2 cellular contexts compared by ENCODE assay signal in the genomic region with DNA sequence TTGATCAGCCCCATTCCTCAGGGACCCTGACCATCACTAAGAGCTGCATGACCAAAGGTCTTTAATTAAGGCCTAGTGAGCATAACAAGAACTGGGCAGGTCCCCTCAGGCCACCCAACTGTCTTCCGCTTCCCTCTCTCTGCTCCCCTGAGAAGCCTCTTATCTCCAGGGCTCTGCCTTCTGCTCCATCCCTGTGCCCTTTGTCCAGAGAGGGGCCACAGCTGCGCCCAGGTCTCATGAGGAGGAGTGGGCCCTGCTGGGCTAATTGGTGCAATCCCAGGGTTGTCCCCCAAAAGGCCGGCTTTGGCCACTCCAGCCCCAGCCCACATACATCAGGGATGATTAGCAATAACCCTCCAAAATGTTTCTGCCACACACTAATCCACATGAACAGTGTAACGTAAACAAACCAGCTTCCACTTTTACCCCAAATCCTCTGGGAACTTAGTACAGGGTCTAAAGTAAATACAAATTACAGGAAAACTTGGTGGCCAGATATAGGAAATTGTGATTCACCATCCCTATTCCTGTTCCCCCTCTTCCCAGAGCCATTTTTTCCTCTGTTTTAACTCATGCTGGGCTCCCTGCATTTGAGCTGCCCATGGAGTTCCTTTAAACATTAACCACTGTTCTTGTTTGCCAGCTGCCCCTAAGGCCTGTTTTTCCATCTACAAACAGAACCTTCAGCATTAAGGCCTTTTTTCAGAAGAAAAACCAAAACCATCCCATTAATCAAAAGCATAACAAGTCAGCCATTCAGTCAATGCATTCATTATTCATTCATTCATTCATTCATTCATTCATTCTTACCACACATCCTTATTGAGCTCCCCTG.
A peak's percentile ranks its signal among the peaks of the same experiment; 100 is the strongest.
TF ChIP-seq lines count a peak whose summit lies in the region.

No MANE protein-coding gene starts in this region.

TF ChIP-seq in endothelial cell of umbilical vein, 7 proteins besides CTCF, POLR2A, EP300 and RAD21:
- TF ChIP-seq JUN (IDR thresholded peaks at IDR 0.05; ENCODE audit: borderline replicate concordance, insufficient read depth, insufficient read length, low read depth) (no peak), EZH2 (IDR thresholded peaks at IDR 0.05; ENCODE audit: borderline replicate concordance, low read depth, low read length, severe bottlenecking) (no peak), FOS (IDR thresholded peaks at IDR 0.05; ENCODE audit: borderline replicate concordance, insufficient read depth, low read length) (peak; percentile 78), POLR2AphosphoS5 (IDR thresholded peaks at IDR 0.05; ENCODE audit: insufficient read depth, low read depth, low read length) (no peak), MYC (IDR thresholded peaks at IDR 0.05; ENCODE audit: low read depth, low read length) (no peak)
- TF ChIP-seq, protein P1, sequence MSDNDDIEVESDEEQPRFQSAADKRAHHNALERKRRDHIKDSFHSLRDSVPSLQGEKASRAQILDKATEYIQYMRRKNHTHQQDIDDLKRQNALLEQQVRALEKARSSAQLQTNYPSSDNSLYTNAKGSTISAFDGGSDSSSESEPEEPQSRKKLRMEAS (IDR thresholded peaks at IDR 0.05; ENCODE audit: insufficient read depth, insufficient read length) = no peak

TF ChIP-seq in HepG2, 621 proteins besides CTCF, POLR2A, EP300 and RAD21 (continues in another document):
- TF ChIP-seq ZKSCAN1 (IDR thresholded peaks at IDR 0.05; ENCODE audit: low read length) (no peak), ZNF24 (IDR thresholded peaks at IDR 0.05) (peak; percentile 89), HDAC1 (CRISPR knock-in tag; IDR thresholded peaks at IDR 0.05) (peak; percentile 19; the same call in 1 of the 2 replicates), ZMYM4 (CRISPR knock-in tag; IDR thresholded peaks at IDR 0.05) (0 out of 2 replicates have a peak, but pooled peaks have one; percentile 13), KLF15 (CRISPR knock-in tag; IDR thresholded peaks at IDR 0.05; ENCODE audit: borderline replicate concordance) (no peak), CEBPG (CRISPR knock-in tag; IDR thresholded peaks at IDR 0.05) (peak; percentile 12; the same call in 1 of the 2 replicates), ZBTB8A (CRISPR knock-in tag; IDR thresholded peaks at IDR 0.05; ENCODE audit: borderline replicate concordance, low read depth) (no peak), CENPT (CRISPR knock-in tag; IDR thresholded peaks at IDR 0.05; ENCODE audit: low read depth) (no peak)
- TF ChIP-seq, protein P2, sequence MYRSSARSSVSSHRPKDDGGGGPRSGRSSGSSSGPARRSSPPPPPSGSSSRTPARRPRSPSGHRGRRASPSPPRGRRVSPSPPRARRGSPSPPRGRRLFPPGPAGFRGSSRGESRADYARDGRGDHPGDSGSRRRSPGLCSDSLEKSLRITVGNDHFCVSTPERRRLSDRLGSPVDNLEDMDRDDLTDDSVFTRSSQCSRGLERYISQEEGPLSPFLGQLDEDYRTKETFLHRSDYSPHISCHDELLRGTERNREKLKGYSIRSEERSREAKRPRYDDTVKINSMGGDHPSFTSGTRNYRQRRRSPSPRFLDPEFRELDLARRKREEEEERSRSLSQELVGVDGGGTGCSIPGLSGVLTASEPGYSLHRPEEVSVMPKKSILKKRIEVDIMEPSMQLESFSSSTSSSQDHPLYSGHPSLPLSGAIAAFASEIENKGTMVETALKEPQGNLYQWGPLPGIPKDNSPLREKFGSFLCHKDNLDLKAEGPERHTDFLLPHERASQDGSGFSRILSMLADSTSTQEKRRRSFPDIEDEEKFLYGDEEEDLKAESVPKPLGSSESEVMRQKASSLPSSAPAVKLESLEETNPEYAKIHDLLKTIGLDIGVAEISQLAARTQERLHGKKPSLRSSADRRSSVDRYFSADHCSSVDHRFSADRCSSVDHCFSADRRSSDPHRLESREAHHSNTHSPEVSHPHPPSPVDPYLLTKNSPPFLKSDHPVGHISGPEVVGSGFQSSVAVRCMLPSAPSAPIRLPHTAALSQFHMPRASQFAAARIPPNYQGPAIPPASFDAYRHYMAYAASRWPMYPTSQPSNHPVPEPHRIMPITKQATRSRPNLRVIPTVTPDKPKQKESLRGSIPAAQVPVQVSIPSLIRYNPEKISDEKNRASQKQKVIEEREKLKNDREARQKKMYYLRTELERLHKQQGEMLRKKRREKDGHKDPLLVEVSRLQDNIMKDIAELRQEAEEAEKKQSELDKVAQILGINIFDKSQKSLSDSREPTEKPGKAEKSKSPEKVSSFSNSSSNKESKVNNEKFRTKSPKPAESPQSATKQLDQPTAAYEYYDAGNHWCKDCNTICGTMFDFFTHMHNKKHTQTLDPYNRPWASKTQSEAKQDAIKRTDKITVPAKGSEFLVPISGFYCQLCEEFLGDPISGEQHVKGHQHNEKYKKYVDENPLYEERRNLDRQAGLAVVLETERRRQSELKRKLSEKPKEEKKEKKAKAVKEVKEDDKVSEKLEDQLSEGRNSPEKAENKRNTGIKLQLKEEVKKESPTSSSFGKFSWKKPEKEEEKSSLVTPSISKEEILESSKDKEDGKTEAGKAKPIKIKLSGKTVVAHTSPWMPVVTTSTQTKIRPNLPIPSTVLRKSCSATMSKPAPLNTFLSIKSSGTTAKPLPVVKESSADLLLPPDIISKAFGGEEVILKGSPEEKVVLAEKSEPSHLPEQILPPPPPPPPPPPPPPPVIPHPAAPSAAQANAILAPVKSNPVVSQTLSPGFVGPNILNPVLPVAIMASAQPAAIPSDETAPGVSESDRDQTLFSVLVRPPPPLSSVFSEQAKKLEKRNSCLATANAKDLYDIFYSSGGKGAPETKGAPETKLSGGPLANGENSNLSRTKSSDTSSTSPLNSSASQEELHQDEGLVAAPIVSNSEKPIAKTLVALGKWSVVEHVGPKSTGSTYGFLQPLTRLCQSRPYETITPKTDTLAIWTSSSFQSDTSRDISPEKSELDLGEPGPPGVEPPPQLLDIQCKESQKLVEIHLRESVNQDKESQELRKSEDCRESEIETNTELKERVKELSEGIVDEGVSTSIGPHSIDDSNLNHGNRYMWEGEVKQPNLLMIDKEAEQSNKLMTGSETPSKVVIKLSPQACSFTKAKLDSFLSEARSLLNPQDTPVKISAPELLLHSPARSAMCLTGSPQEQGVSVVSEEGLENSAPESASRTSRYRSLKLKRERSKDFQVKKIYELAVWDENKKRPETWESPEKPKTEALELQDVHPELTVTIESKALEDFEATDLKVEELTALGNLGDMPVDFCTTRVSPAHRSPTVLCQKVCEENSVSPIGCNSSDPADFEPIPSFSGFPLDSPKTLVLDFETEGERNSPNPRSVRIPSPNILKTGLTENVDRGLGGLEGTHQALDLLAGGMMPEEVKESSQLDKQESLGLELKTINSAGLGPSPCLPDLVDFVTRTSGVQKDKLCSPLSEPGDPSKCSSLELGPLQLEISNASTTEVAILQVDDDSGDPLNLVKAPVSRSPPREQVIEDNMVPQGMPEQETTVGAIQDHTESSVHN (CRISPR knock-in tag; IDR thresholded peaks at IDR 0.05) = no peak
- TF ChIP-seq, protein P3, sequence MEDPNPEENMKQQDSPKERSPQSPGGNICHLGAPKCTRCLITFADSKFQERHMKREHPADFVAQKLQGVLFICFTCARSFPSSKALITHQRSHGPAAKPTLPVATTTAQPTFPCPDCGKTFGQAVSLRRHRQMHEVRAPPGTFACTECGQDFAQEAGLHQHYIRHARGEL (CRISPR knock-in tag; IDR thresholded peaks at IDR 0.05) = no peak
- TF ChIP-seq, protein P4, sequence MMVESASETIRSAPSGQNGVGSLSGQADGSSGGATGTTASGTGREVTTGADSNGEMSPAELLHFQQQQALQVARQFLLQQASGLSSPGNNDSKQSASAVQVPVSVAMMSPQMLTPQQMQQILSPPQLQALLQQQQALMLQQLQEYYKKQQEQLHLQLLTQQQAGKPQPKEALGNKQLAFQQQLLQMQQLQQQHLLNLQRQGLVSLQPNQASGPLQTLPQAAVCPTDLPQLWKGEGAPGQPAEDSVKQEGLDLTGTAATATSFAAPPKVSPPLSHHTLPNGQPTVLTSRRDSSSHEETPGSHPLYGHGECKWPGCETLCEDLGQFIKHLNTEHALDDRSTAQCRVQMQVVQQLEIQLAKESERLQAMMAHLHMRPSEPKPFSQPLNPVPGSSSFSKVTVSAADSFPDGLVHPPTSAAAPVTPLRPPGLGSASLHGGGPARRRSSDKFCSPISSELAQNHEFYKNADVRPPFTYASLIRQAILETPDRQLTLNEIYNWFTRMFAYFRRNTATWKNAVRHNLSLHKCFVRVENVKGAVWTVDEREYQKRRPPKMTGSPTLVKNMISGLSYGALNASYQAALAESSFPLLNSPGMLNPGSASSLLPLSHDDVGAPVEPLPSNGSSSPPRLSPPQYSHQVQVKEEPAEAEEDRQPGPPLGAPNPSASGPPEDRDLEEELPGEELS (CRISPR knock-in tag; IDR thresholded peaks at IDR 0.05) = no peak
- TF ChIP-seq, protein P5, sequence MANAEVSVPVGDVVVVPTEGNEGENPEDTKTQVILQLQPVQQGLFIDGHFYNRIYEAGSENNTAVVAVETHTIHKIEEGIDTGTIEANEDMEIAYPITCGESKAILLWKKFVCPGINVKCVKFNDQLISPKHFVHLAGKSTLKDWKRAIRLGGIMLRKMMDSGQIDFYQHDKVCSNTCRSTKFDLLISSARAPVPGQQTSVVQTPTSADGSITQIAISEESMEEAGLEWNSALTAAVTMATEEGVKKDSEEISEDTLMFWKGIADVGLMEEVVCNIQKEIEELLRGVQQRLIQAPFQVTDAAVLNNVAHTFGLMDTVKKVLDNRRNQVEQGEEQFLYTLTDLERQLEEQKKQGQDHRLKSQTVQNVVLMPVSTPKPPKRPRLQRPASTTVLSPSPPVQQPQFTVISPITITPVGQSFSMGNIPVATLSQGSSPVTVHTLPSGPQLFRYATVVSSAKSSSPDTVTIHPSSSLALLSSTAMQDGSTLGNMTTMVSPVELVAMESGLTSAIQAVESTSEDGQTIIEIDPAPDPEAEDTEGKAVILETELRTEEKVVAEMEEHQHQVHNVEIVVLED (CRISPR knock-in tag; IDR thresholded peaks at IDR 0.05; ENCODE audit: borderline replicate concordance) = no peak
- TF ChIP-seq, protein P6, sequence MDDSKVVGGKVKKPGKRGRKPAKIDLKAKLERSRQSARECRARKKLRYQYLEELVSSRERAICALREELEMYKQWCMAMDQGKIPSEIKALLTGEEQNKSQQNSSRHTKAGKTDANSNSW (CRISPR knock-in tag; IDR thresholded peaks at IDR 0.05; ENCODE audit: borderline replicate concordance) = no peak
- TF ChIP-seq, protein P7, sequence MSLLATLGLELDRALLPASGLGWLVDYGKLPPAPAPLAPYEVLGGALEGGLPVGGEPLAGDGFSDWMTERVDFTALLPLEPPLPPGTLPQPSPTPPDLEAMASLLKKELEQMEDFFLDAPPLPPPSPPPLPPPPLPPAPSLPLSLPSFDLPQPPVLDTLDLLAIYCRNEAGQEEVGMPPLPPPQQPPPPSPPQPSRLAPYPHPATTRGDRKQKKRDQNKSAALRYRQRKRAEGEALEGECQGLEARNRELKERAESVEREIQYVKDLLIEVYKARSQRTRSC (CRISPR knock-in tag; IDR thresholded peaks at IDR 0.05; ENCODE audit: low read depth) = no peak
- TF ChIP-seq, protein P8, sequence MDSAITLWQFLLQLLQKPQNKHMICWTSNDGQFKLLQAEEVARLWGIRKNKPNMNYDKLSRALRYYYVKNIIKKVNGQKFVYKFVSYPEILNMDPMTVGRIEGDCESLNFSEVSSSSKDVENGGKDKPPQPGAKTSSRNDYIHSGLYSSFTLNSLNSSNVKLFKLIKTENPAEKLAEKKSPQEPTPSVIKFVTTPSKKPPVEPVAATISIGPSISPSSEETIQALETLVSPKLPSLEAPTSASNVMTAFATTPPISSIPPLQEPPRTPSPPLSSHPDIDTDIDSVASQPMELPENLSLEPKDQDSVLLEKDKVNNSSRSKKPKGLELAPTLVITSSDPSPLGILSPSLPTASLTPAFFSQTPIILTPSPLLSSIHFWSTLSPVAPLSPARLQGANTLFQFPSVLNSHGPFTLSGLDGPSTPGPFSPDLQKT (CRISPR knock-in tag; IDR thresholded peaks at IDR 0.05; ENCODE audit: borderline replicate concordance) = no peak
- TF ChIP-seq, protein P9, sequence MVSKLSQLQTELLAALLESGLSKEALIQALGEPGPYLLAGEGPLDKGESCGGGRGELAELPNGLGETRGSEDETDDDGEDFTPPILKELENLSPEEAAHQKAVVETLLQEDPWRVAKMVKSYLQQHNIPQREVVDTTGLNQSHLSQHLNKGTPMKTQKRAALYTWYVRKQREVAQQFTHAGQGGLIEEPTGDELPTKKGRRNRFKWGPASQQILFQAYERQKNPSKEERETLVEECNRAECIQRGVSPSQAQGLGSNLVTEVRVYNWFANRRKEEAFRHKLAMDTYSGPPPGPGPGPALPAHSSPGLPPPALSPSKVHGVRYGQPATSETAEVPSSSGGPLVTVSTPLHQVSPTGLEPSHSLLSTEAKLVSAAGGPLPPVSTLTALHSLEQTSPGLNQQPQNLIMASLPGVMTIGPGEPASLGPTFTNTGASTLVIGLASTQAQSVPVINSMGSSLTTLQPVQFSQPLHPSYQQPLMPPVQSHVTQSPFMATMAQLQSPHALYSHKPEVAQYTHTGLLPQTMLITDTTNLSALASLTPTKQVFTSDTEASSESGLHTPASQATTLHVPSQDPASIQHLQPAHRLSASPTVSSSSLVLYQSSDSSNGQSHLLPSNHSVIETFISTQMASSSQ (IDR thresholded peaks at IDR 0.05; ENCODE audit: low read depth) = peak; percentile 71
- TF ChIP-seq, protein P9 (CRISPR knock-in tag; IDR thresholded peaks at IDR 0.05; ENCODE audit: borderline replicate concordance) = no peak
- TF ChIP-seq, protein P10, sequence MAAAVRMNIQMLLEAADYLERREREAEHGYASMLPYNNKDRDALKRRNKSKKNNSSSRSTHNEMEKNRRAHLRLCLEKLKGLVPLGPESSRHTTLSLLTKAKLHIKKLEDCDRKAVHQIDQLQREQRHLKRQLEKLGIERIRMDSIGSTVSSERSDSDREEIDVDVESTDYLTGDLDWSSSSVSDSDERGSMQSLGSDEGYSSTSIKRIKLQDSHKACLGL (CRISPR knock-in tag; IDR thresholded peaks at IDR 0.05) = no peak
- TF ChIP-seq, protein P11, sequence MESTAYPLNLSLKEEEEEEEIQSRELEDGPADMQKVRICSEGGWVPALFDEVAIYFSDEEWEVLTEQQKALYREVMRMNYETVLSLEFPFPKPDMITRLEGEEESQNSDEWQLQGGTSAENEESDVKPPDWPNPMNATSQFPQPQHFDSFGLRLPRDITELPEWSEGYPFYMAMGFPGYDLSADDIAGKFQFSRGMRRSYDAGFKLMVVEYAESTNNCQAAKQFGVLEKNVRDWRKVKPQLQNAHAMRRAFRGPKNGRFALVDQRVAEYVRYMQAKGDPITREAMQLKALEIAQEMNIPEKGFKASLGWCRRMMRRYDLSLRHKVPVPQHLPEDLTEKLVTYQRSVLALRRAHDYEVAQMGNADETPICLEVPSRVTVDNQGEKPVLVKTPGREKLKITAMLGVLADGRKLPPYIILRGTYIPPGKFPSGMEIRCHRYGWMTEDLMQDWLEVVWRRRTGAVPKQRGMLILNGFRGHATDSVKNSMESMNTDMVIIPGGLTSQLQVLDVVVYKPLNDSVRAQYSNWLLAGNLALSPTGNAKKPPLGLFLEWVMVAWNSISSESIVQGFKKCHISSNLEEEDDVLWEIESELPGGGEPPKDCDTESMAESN (CRISPR knock-in tag; conservative IDR thresholded peaks at IDR 0.05) = no peak
